Comparison of ENCODE assay signal across 8 cellular contexts in the genomic region with DNA sequence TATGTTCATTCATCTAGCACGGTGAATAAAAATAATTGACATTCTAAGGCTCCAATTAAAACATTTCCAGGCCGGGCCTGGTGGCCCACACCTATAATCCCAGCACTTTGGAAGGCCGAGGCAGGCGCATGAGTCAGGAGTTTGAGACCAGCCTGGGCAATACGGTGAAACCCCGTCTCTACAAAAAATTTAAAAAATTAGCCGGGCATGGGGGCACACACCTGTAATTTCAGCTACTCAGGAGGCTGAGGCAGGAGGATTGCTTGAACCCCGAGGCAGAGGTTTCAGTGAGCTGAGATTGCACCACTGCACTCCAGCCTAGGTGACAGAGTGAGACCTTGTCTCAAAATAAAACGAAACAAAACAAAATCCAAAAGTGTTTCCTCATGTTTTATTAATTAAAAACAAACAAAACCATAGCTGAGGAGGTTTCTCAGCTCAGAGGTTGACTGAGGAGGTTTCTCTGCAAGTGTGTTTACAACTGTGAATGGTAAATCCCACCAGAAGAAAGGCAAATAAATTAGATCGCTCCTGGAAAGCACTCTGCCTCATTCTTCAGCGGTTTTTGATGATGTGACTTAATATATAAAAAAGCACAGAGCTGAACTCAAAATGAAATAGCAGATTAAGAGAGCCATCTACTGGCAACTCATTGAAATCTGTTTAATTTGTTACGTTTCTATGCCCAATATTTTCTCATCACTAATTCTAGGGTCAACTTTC. TPM values are rescaled to one million over a fixed set of nuclear protein-coding genes. Genes with fewer than 3 reads are reported as not detected.
DNase-seq lines count a peak whose midpoint lies in the region; ATAC-seq, FAIRE-seq and TF ChIP-seq lines count a peak whose summit lies in the region.

No MANE protein-coding gene starts in this region.

- no peak overlapping the region for H3K27ac ChIP-seq in BLaER1
- H3K27ac ChIP-seq in liver (ENCODE audit: low read depth in 1 of 2, low read length in 2 of 2) = no peak overlapping the region

- TF ChIP-seq CTCF in bronchial epithelial cell (IDR thresholded peaks at IDR 0.05; ENCODE audit: insufficient read depth, low read length, severe bottlenecking) = peak; percentile 43
- TF ChIP-seq CTCF in liver (IDR thresholded peaks at IDR 0.05; ENCODE audit: low read depth, low read length, missing input control) = peak; percentile 60

- no peaks in the 10 kb centered on the region for H3K9me3 ChIP-seq in BLaER1
- no peaks in the 10 kb centered on the region for H3K9me3 ChIP-seq in liver (ENCODE audit: control insufficient read depth in 4 of 4, low read length in 3 of 4)

- FAIRE-seq in H54 (lab: Jason Lieb, UNC) (peak; percentile 92), bronchial epithelial cell (lab: Jason Lieb, UNC) (no peak)

- WGBS in liver = 60% methylated on average over 12 of the region's 12 CpGs

- H3K27me3 ChIP-seq in BLaER1 (no peaks in the 10 kb centered on the region), bronchial epithelial cell (ENCODE audit: control insufficient read depth, insufficient read depth, low read length) (no peaks in the 10 kb centered on the region), liver (ENCODE audit: control insufficient read depth in 4 of 4, insufficient read depth in 4 of 4, low read length in 3 of 4) (no peaks in the 10 kb centered on the region)

- no peak for ATAC-seq in GM18907 (IDR thresholded peaks at IDR 0.05; ENCODE audit: unreplicated experiment)

- no peaks in the 10 kb centered on the region for H4K20me1 ChIP-seq in BLaER1

- TF ChIP-seq RAD21 in liver (IDR thresholded peaks at IDR 0.05) = peak; percentile 95 to 97

- no peaks in the 10 kb centered on the region for H3K4me1 ChIP-seq in BLaER1
- H3K4me1 ChIP-seq in liver (ENCODE audit: control insufficient read depth in 4 of 4, insufficient read depth in 4 of 4, low read length in 3 of 4) = peaks cover 0 to 10% (median 3%) of the 10 kb centered on the region in 4 donors

- H3K36me3 ChIP-seq in BLaER1 (no peaks in the 10 kb centered on the region), bronchial epithelial cell (ENCODE audit: control insufficient read depth, insufficient read depth, low read length) (no peaks in the 10 kb centered on the region), liver (ENCODE audit: control insufficient read depth in 4 of 4, insufficient read depth in 3 of 4, low read depth in 1 of 4, low read length in 3 of 4) (no peaks in the 10 kb centered on the region)

- H3K4me3 ChIP-seq in BLaER1 = no peak overlapping the region
- H3K4me3 ChIP-seq in bronchial epithelial cell (ENCODE audit: low read depth, low read length) = no peak overlapping the region
- peak overlapping the region in 1 of 3 donors; percentile 7 for H3K4me3 ChIP-seq in liver (ENCODE audit: low read depth in 1 of 3, low read length in 3 of 3)

- DNase-seq in H54 (ENCODE audit: insufficient read length, low spot score) (peak; percentile 30), NCI-H526 (lab: John Stamatoyannopoulos, UW) (peak; percentile 9 to 56), bronchial epithelial cell (ENCODE audit: low read depth) (peak; percentile 59), OCI-M2 (lab: John Stamatoyannopoulos, UW; ENCODE audit: unreplicated experiment) (no peak), NCI-H226 (no peak)

- H3K4me2 ChIP-seq in BLaER1 = peak overlapping the region; percentile 25

- TF ChIP-seq POLR2A in H54 (IDR thresholded peaks at IDR 0.05; ENCODE audit: low read depth, low read length) = no peak

- H3K9ac ChIP-seq in BLaER1 (no peak overlapping the region), liver (ENCODE audit: low read depth in 1 of 2, low read length in 2 of 2) (peak overlapping the region; percentile 16 to 37)

TF ChIP-seq in liver, 16 proteins besides CTCF, POLR2A, EP300 and RAD21:
- TF ChIP-seq RXRA (IDR thresholded peaks at IDR 0.05) (peak in 1 of 2 donors; percentile 28), GABPA (IDR thresholded peaks at IDR 0.05 in 1 of 2, conservative IDR thresholded peaks at IDR 0.05 in 1 of 2) (no peak), HNF4A (conservative IDR thresholded peaks at IDR 0.05) (peak in 1 of 2 donors; percentile 30)

RNA-seq across cellular contexts. Expression of gene ATG4C, which starts 37.7 kb away (rescaled TPM):
- 3.1 and 4.2 TPM in 2 replicates for total RNA-seq in bronchial epithelial cell
- total RNA-seq in liver = 1 to 10 TPM; 5.6 to 8.4 TPM
- polyA plus RNA-seq in liver = 1 to 10 TPM; 3.8 to 4.8 TPM

RNA-seq across cellular contexts. Expression of gene DOCK7, which starts 58.1 kb away (rescaled TPM):
- total RNA-seq in bronchial epithelial cell = 20.8 and 37.5 TPM in 2 replicates
- total RNA-seq in liver = 10 to 100 TPM; 27.9 to 35.1 TPM
- 10 to 100 TPM in 1 of 2 donors, 1 to 10 TPM in 1; 5.6 to 15.5 TPM for polyA plus RNA-seq in liver

Comparison
In these comparisons a context has a peak if more than half of its experiments do, and no peak if none do; other contexts are left out.
1. DNase-seq: peak in H54 (single experiment), NCI-H526 (2 of 2) and bronchial epithelial cell (single experiment); none in OCI-M2 (single experiment) and NCI-H226 (single experiment).